Comparison of ENCODE assay signal across 8 cellular contexts in the genomic region with DNA sequence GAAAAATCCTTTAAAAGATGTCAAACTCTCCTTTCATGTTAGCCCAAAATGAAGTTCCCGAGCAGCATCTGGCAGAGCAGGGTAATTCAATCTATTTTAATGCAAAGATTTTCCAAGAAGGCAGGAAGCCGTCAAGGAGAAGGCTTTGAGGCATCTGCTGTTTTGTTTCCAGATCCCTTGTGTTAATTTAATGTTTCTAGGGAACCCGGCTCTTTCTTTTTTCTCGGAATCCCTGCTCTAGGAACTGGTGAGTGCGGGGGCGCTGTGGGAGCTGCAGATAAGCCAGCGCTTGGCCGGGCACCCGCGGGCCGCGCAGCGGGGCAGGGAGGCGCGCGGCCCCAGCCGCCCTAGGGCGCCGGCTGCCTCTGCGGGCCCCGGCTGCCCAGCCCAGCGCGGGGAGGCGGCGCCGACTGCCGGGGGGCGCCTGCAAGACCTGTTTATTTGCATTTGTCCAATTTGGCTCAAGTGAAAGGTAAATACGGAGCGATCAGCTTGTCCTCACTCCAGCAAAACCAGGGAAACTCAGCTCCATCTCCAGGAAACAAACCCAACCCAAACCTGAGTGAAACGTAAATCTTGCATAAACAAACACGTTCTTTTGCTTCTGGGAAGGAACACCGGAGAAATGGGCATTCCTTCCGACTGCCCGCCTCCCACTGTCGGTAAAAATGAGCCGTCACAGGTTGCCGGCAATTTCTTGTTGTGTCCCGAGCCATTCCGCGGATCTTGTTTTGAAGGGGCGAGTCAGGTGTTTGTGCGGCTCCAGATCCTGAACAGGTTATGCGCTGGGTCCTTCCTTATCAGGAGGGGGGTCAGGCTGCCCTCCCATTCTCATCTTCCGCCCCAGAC.
A peak's percentile ranks its signal among the peaks of the same experiment; 100 is the strongest.
DNase-seq lines count a peak whose midpoint lies in the region; ATAC-seq, FAIRE-seq and TF ChIP-seq lines count a peak whose summit lies in the region.

No MANE protein-coding gene starts in this region.

- no peak overlapping the region for H2BK120ac ChIP-seq in mesendoderm (ENCODE audit: low read depth, low read length)

- H3K9ac ChIP-seq in endothelial cell of umbilical vein (replicated peaks; ENCODE audit: extremely low read depth, insufficient read depth, low read length) (peak overlapping the region; percentile 44), mesendoderm (ENCODE audit: low read length) (peak overlapping the region; percentile 78)

- H3K9me3 ChIP-seq in endothelial cell of umbilical vein (replicated peaks; ENCODE audit: control insufficient read depth, insufficient read depth, low read length), result no peaks in the 10 kb centered on the region

- H3K79me1 ChIP-seq in mesendoderm (ENCODE audit: low read length), result no peaks in the 10 kb centered on the region

- H3K36me3 ChIP-seq in endothelial cell of umbilical vein (ENCODE audit: control insufficient read depth in 2 of 2, extremely low read depth in 1 of 2, insufficient read depth in 2 of 2, low read length in 2 of 2), result no peaks in the 10 kb centered on the region
- no peaks in the 10 kb centered on the region for H3K36me3 ChIP-seq in mesendoderm (ENCODE audit: control insufficient read depth, insufficient read depth, low read length)

- peak overlapping the region; percentile 67 for H2BK5ac ChIP-seq in mesendoderm (ENCODE audit: low read length)

- no CpG with 5 or more reads among the region's 45 CpGs for WGBS in mesendoderm (ENCODE audit: extremely low coverage, insufficient coverage, low lambda C conversion rate)

- no TSS peak for BruUV-seq in endothelial cell of umbilical vein (replicated peaks; lab: Mats Ljungman, UMichigan)

- H3K27me3 ChIP-seq in endothelial cell of umbilical vein (ENCODE audit: control insufficient read depth in 2 of 2, insufficient read depth in 2 of 2, low read length in 2 of 2), result no peaks in the 10 kb centered on the region
- H3K27me3 ChIP-seq in mesendoderm (ENCODE audit: insufficient read depth, low read length, poor library complexity), result no peaks in the 10 kb centered on the region

- peak overlapping the region; percentile 74 for H2AFZ ChIP-seq in endothelial cell of umbilical vein (ENCODE audit: low read depth, low read length)

- TF ChIP-seq CTCF in AG10803 (conservative IDR thresholded peaks at IDR 0.05; ENCODE audit: low read length), result peak; percentile 10; the same call in 1 of the 2 replicates
- TF ChIP-seq CTCF in endothelial cell of umbilical vein (IDR thresholded peaks at IDR 0.05; ENCODE audit: extremely low read depth in 1 of 2, insufficient read depth in 1 of 2, low read depth in 1 of 2, low read length in 2 of 2), result peak; percentile 24 to 38

- H4K8ac ChIP-seq in mesendoderm (ENCODE audit: low read depth, low read length), result no peak overlapping the region

- H3K23ac ChIP-seq in mesendoderm (ENCODE audit: low read length), result peak overlapping the region; percentile 51

- TF ChIP-seq POLR2A in endothelial cell of umbilical vein (IDR thresholded peaks at IDR 0.05; ENCODE audit: low read depth, low read length), result no peak

- H3K27ac ChIP-seq in endothelial cell of umbilical vein (ENCODE audit: insufficient read depth, low read depth, low read length), result no peak overlapping the region
- H3K27ac ChIP-seq in mesendoderm (ENCODE audit: low read depth, low read length), result peak overlapping the region; percentile 96

- peak overlapping the region; percentile 86 for H3K56ac ChIP-seq in mesendoderm (ENCODE audit: low read length)

- H3K9me1 ChIP-seq in endothelial cell of umbilical vein (replicated peaks; ENCODE audit: control insufficient read depth, extremely low read depth, insufficient read depth, low read length), result no peaks in the 10 kb centered on the region

- H3K79me2 ChIP-seq in endothelial cell of umbilical vein (ENCODE audit: control insufficient read depth, insufficient read depth, low read length) (no peaks in the 10 kb centered on the region), mesendoderm (ENCODE audit: control insufficient read depth, insufficient read depth, low read length) (no peaks in the 10 kb centered on the region)

- peak overlapping the region; percentile 73 for H3K4me3 ChIP-seq in AG10803 (ENCODE audit: low read length)
- peak overlapping the region; percentile 34 to 82 (median 69) for H3K4me3 ChIP-seq in endothelial cell of umbilical vein (replicated peaks in 1 of 3; ENCODE audit: insufficient read depth in 1 of 3, low read depth in 1 of 3, low read length in 3 of 3)
- peak overlapping the region; percentile 64 for H3K4me3 ChIP-seq in mesendoderm (ENCODE audit: low read length)

- H3K4me1 ChIP-seq in endothelial cell of umbilical vein (ENCODE audit: control insufficient read depth, extremely low read depth, insufficient read depth, low read length) (peaks cover 8% of the 10 kb centered on the region), mesendoderm (ENCODE audit: control insufficient read depth, low read depth, low read length) (no peaks in the 10 kb centered on the region)

- dilution Hi-C loops in endothelial cell of umbilical vein (cut with MboI; ENCODE audit: extremely low pct_ligation_motif_present, low sequenced_read_pairs), result no loop called here

- H3K4ac ChIP-seq in mesendoderm (ENCODE audit: low read depth, low read length), result peak overlapping the region; percentile 81

- POLR2A ChIA-PET in endothelial cell of umbilical vein (lab: Charles Lee), result no interaction called here

- ATAC-seq in GM18909 (IDR thresholded peaks at IDR 0.05; ENCODE audit: poor library complexity, unreplicated experiment), result peak; percentile 92
- ATAC-seq in HG03280 (IDR thresholded peaks at IDR 0.05; ENCODE audit: unreplicated experiment), result peak; percentile 87

- intact Hi-C loops in endothelial cell of umbilical vein (cut with micrococcal nuclease), result loop anchor here (1.0 to 2.0 kb wide), 4 partner anchors 65 to 360 kb away; partner anchors contain the start of gene CRADD

- no peak for FAIRE-seq in endothelial cell of umbilical vein (lab: Jason Lieb, UNC)

- no peak overlapping the region for H4K5ac ChIP-seq in mesendoderm (ENCODE audit: low read length)

- CTCF ChIA-PET in endothelial cell of umbilical vein (lab: Charles Lee), result interaction anchor here (0.7 to 3.0 kb wide), 15 partner anchors 9 to 359 kb away, joined by 3 to 28 read pairs (median 5); partner anchors contain the start of gene SOCS2

- peak overlapping the region; percentile 66 for H3K4me2 ChIP-seq in endothelial cell of umbilical vein (ENCODE audit: insufficient read depth, low read length)
- peak overlapping the region; percentile 92 for H3K4me2 ChIP-seq in mesendoderm (ENCODE audit: low read length)

- no peak overlapping the region for H2AK5ac ChIP-seq in mesendoderm (ENCODE audit: low read length)

- H3K18ac ChIP-seq in mesendoderm (ENCODE audit: low read length), result peak overlapping the region; percentile 9

- DNase-seq in AG10803 (ENCODE audit: low read depth) (peak; percentile 71), NCI-H526 treated with DMSO at 0.1 percent for 48 hours (lab: John Stamatoyannopoulos, UW) (peak; percentile 81), endothelial cell of umbilical vein (ENCODE audit: low read depth, low spot score) (peak; percentile 80), mesendoderm (peak; percentile 81)
- DNase-seq in activated CD8-positive, alpha-beta memory T cell treated with anti-CD3 and anti-CD28 coated beads, Interleukin-2, amount 50 U/mL, for 4 hours, result peak; percentile 46
- DNase-seq in stimulated activated CD8-positive, alpha-beta memory T cell treated with anti-CD3 and anti-CD28 coated beads, Interleukin-15, amount 100 ng/mL, for 1 hour (ENCODE audit: low read depth), result peak; percentile 28

- no peaks in the 10 kb centered on the region for H4K20me1 ChIP-seq in endothelial cell of umbilical vein (replicated peaks; ENCODE audit: control insufficient read depth, extremely low read depth, insufficient read depth, low read length)

- no peak overlapping the region for H2BK15ac ChIP-seq in mesendoderm (replicated peaks; ENCODE audit: low read depth)

TF ChIP-seq in endothelial cell of umbilical vein, 7 proteins besides CTCF, POLR2A, EP300 and RAD21:
- TF ChIP-seq MYC (IDR thresholded peaks at IDR 0.05; ENCODE audit: low read depth, low read length) (no peak), FOS (IDR thresholded peaks at IDR 0.05; ENCODE audit: borderline replicate concordance, insufficient read depth, low read length) (no peak), JUN (IDR thresholded peaks at IDR 0.05; ENCODE audit: borderline replicate concordance, insufficient read depth, insufficient read length, low read depth) (no peak), EZH2 (IDR thresholded peaks at IDR 0.05; ENCODE audit: borderline replicate concordance, low read depth, low read length, severe bottlenecking) (no peak), GATA2 (IDR thresholded peaks at IDR 0.05; ENCODE audit: insufficient read depth, insufficient read length, low read depth, low read length) (no peak), POLR2AphosphoS5 (IDR thresholded peaks at IDR 0.05; ENCODE audit: insufficient read depth, low read depth, low read length) (peak; percentile 22)
- TF ChIP-seq, protein P1, sequence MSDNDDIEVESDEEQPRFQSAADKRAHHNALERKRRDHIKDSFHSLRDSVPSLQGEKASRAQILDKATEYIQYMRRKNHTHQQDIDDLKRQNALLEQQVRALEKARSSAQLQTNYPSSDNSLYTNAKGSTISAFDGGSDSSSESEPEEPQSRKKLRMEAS (IDR thresholded peaks at IDR 0.05; ENCODE audit: insufficient read depth, insufficient read length), result no peak

Comparison
In these comparisons a context has a peak if more than half of its experiments do, and no peak if none do; other contexts are left out.
1. DNase-seq: peak in every context shown above with its lines; median percentile 81 in NCI-H526 treated with DMSO at 0.1 percent for 48 hours; 81 in mesendoderm; 80 in endothelial cell of umbilical vein; 71 in AG10803; 46 in activated CD8-positive, alpha-beta memory T cell treated with anti-CD3 and anti-CD28 coated beads, Interleukin-2, amount 50 U/mL, for 4 hours; 28 in stimulated activated CD8-positive, alpha-beta memory T cell treated with anti-CD3 and anti-CD28 coated beads, Interleukin-15, amount 100 ng/mL, for 1 hour.